ENCODE assay signal across 11 cellular contexts in genomic region chr10:62769574-62770242, GRCh38. TPM values are rescaled to one million over a fixed set of nuclear protein-coding genes. Genes with fewer than 3 reads are reported as not detected.
DNase-seq lines count a peak whose midpoint lies in the region; ATAC-seq and TF ChIP-seq lines count a peak whose summit lies in the region.
"Had no signal": no experiment of that assay in that cellular context is flagged by ENCODE, and none has a peak within 500 bp of the region (broad histone marks: within the 10 kb centered on the region; RNA-seq: fewer than 3 reads in every experiment).

No MANE protein-coding gene starts in this region.

- H3K27me3 Mint-ChIP-seq in WTC11 (ENCODE audit: low read depth), result no peaks in the 10 kb centered on the region; the same call in 1 of the 2 replicates
- peaks cover 5% of the 10 kb centered on the region for H3K27me3 Mint-ChIP-seq in activated T-cell treated with anti-CD3 and anti-CD28 coated beads, Interleukin-2, amount 50 U/mL, for 24 hours

- no peak for TF ChIP-seq CTCF in WTC11 (IDR thresholded peaks at IDR 0.05)
- TF ChIP-seq CTCF in RWPE1 (conservative IDR thresholded peaks at IDR 0.05; ENCODE audit: low read depth), result no peak

- no peaks in the 10 kb centered on the region for H3K36me3 Mint-ChIP-seq in WTC11
- no peaks in the 10 kb centered on the region for H3K36me3 Mint-ChIP-seq in activated T-cell treated with anti-CD3 and anti-CD28 coated beads, Interleukin-2, amount 50 U/mL, for 24 hours (ENCODE audit: low read depth)
- H3K36me3 Mint-ChIP-seq: memory B cell had no signal

- H3K4me3 Mint-ChIP-seq in WTC11, result no peak overlapping the region
- no peak overlapping the region for H3K4me3 Mint-ChIP-seq in activated T-cell treated with anti-CD3 and anti-CD28 coated beads, Interleukin-2, amount 50 U/mL, for 24 hours
- H3K4me3 Mint-ChIP-seq: memory B cell, T-helper 17 cell had no signal

- no peak overlapping the region for H3K27ac ChIP-seq in RWPE1

- ATAC-seq in HG02759 (IDR thresholded peaks at IDR 0.05; ENCODE audit: unreplicated experiment), result peak; percentile 79
- peak; percentile 69 for ATAC-seq in WTC11
- ATAC-seq: T-helper 17 cell had no signal

- CTCF ChIA-PET in WTC11 (lab: Charles Lee), result interaction anchor here (0.6 to 1.3 kb wide), 2 partner anchors 48 to 159 kb away, joined by 3 to 6 read pairs; no protein-coding TSS in a partner anchor
- CTCF ChIA-PET in RWPE1 (lab: Yijun Ruan, JAX), result interaction anchor here (0.6 kb wide), 1 partner anchor 359 kb away, joined by 3 read pairs; no protein-coding TSS in a partner anchor

- H3K27ac Mint-ChIP-seq in WTC11, result peak overlapping the region; percentile 50; the same call in 1 of the 2 replicates
- H3K27ac Mint-ChIP-seq in activated T-cell treated with anti-CD3 and anti-CD28 coated beads, Interleukin-2, amount 50 U/mL, for 24 hours, result no peak overlapping the region
- H3K27ac Mint-ChIP-seq: memory B cell, T-helper 17 cell had no signal

- POLR2A ChIA-PET in WTC11 (lab: Charles Lee), result no interaction called here
- POLR2A ChIA-PET in RWPE1 (lab: Yijun Ruan, JAX; ENCODE audit: low non-redundant PET), result no interaction called here

- H3K9me3 Mint-ChIP-seq in WTC11, result no peaks in the 10 kb centered on the region
- no peaks in the 10 kb centered on the region for H3K9me3 Mint-ChIP-seq in activated T-cell treated with anti-CD3 and anti-CD28 coated beads, Interleukin-2, amount 50 U/mL, for 24 hours
- H3K9me3 Mint-ChIP-seq: memory B cell had no signal

- H3K4me1 Mint-ChIP-seq in WTC11, result peaks cover 42% of the 10 kb centered on the region
- H3K4me1 Mint-ChIP-seq in activated T-cell treated with anti-CD3 and anti-CD28 coated beads, Interleukin-2, amount 50 U/mL, for 24 hours (ENCODE audit: low read depth), result peaks cover 27% of the 10 kb centered on the region

- DNase-seq in NCI-H82 (lab: John Stamatoyannopoulos, UW), result peak; percentile 1
- no peak for DNase-seq in NCI-H82 treated with DMSO at 0.1 percent for 48 hours (lab: John Stamatoyannopoulos, UW; ENCODE audit: unreplicated experiment)
- no peak for DNase-seq in WTC11 (ENCODE audit: low spot score)
- DNase-seq in renal cortical epithelial cell (ENCODE audit: low read depth), result peak; percentile 7
- DNase-seq in activated T-cell treated with anti-CD3 and anti-CD28 coated beads, Interleukin-2, amount 50 U/mL, for 24 hours, result no peak
- DNase-seq in cerebellum (ENCODE audit: low spot score), result no peak
- no peak for DNase-seq in RWPE1 (ENCODE audit: low spot score)
- DNase-seq: activated gamma-delta T cell, T-helper 17 cell had no signal

TF ChIP-seq in WTC11, 78 proteins besides CTCF, POLR2A, EP300 and RAD21:
- TF ChIP-seq ATF6 (CRISPR knock-in tag; IDR thresholded peaks at IDR 0.05) (no peak), NFE2L1 (CRISPR knock-in tag; IDR thresholded peaks at IDR 0.05) (peak; percentile 91), NR2C2 (CRISPR knock-in tag; IDR thresholded peaks at IDR 0.05) (no peak), ZNF671 (CRISPR knock-in tag; IDR thresholded peaks at IDR 0.05) (no peak)

RNA-seq across cellular contexts. Expression of gene ADO, which starts 34.8 kb away (rescaled TPM):
- 29.3 to 30.6 TPM (median 29.8 TPM) in 3 replicates for total RNA-seq in WTC11 (2021)
- 23.0 and 23.3 TPM in 2 replicates for total RNA-seq in renal cortical epithelial cell
- 32.3 TPM for total RNA-seq in cerebellum

RNA-seq across cellular contexts. Expression of gene EGR2, which starts 46.5 kb away (rescaled TPM):
- total RNA-seq in WTC11 (2021) (0.92 to 1.6 TPM (median 1.6 TPM) in 3 replicates), renal cortical epithelial cell (0.17 and 0.40 TPM in 2 replicates), cerebellum (0.18 TPM)

Comparison
In these comparisons a context has a peak if more than half of its experiments do, and no peak if none do; other contexts are left out.
1. DNase-seq: peak in NCI-H82 (single experiment) and renal cortical epithelial cell (single experiment); none in NCI-H82 treated with DMSO at 0.1 percent for 48 hours (single experiment), WTC11 (single experiment), activated T-cell treated with anti-CD3 and anti-CD28 coated beads, Interleukin-2, amount 50 U/mL, for 24 hours (single experiment), cerebellum (single experiment) and RWPE1 (single experiment).